Comparison of ENCODE assay signal across 19 cellular contexts in the genomic region with DNA sequence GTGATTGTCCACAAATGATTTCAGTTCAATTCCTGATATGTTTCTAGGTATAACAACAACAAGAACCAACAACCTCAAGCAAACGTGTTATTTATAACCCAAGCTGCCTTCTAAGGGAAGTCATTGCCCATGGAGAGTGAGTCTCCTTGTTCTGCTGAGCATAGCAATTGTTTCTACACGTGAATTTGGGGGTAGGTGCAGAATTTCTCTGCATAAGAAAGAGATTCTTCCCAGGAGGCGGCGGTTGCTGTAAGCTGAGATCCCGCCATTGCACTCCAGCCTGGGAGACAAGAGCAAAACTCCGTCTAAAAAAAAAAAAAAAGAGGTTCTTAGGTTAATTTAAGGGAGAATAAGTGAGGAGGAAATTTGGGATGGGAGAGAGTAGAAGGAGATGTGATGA.
A peak's percentile ranks its signal among the peaks of the same experiment; 100 is the strongest.
DNase-seq lines count a peak whose midpoint lies in the region; FAIRE-seq and TF ChIP-seq lines count a peak whose summit lies in the region.
"Had no signal": no experiment of that assay in that cellular context is flagged by ENCODE, and none has a peak within 500 bp of the region (broad histone marks: within the 10 kb centered on the region; RNA-seq: fewer than 3 reads in every experiment).

No MANE protein-coding gene starts in this region.

- 6% methylated on average over 6 of the region's 6 CpGs; no CpG with 5 or more reads in 1 of the 2 experiments for WGBS in H1 (ENCODE audit: extremely low coverage in 1 of 2, insufficient coverage in 1 of 2, insufficient read length in 1 of 2, insufficient replicate concordance in 2 of 2, low coverage in 1 of 2, low lambda C conversion rate in 2 of 2, missing lambda C conversion rate in 1 of 2), 2 experiments
- 55% methylated on average over 6 of the region's 6 CpGs for WGBS in hepatocyte (ENCODE audit: low lambda C conversion rate, missing lambda C conversion rate)

- H2AK5ac ChIP-seq in H1 (ENCODE audit: low read depth, low read length) = no peak overlapping the region

- H3K14ac ChIP-seq in H1 (ENCODE audit: insufficient read length) = no peak overlapping the region

- TF ChIP-seq POLR2A in H1 (IDR thresholded peaks at IDR 0.05; ENCODE audit: control extremely low read depth in 1 of 2, low read depth in 2 of 2, low read length in 2 of 2) = no peak

- no peak overlapping the region for H2BK15ac ChIP-seq in H1 (ENCODE audit: low read length)

- H3K4ac ChIP-seq in H1 (replicated peaks; ENCODE audit: insufficient read length, low read depth, low read length) = no peak overlapping the region

- H3K79me2 ChIP-seq in H1 (ENCODE audit: control insufficient read depth in 1 of 2, insufficient read depth in 2 of 2, low read length in 2 of 2) (no peaks in the 10 kb centered on the region), hepatocyte (no peaks in the 10 kb centered on the region)

- H4K8ac ChIP-seq in H1 (ENCODE audit: extremely low read depth, insufficient read depth, low read length) = no peak overlapping the region

- 0 out of 2 replicates have a peak overlapping the region, but pooled peaks have one; percentile 22 for H3K18ac ChIP-seq in H1 (ENCODE audit: extremely low read depth, low read length)

- H3K4me1 ChIP-seq in HUES48 (ENCODE audit: control insufficient read depth, insufficient read depth, low read length) (peaks cover 30% of the 10 kb centered on the region), H1 (replicated peaks in 1 of 4; ENCODE audit: control insufficient read depth in 3 of 4, insufficient read depth in 4 of 4, low read length in 3 of 4) (peaks cover 0 to 9% (median 3%) of the 10 kb centered on the region in 4 experiments; a peak in 2 of 7 replicates), hepatocyte (ENCODE audit: insufficient read depth) (no peaks in the 10 kb centered on the region)
- H3K4me1 ChIP-seq: BLaER1, Caco-2 had no signal

- FAIRE-seq in H1 (lab: Jason Lieb, UNC) = no peak
- FAIRE-seq: GM12878, GM18507 had no signal

- H3K36me3 ChIP-seq in HUES48 (ENCODE audit: control insufficient read depth, insufficient read depth, low read length) (no peaks in the 10 kb centered on the region), H1 (ENCODE audit: control insufficient read depth in 2 of 4, insufficient read depth in 4 of 4, low read length in 3 of 4) (no peaks in the 10 kb centered on the region), hepatocyte (replicated peaks; ENCODE audit: insufficient read depth, low read depth) (no peaks in the 10 kb centered on the region)
- H3K36me3 ChIP-seq: BLaER1 had no signal

- H3K4me1 Mint-ChIP-seq in Calu3 (ENCODE audit: low read depth, unreplicated experiment) = peaks cover 3% of the 10 kb centered on the region
- H3K4me1 Mint-ChIP-seq: CD8-positive, alpha-beta memory T cell had no signal

- H4K5ac ChIP-seq in H1 (ENCODE audit: insufficient read length, low read depth, low read length) = no peak overlapping the region

- H3K9me2 ChIP-seq in hepatocyte (replicated peaks; ENCODE audit: insufficient read depth) = no peaks in the 10 kb centered on the region

- H3K4me3 ChIP-seq in HUES48 (ENCODE audit: low read depth, low read length) (peak overlapping the region; percentile 26; the same call in 1 of the 2 replicates), H1 (ENCODE audit: extremely low read depth in 1 of 4, insufficient read depth in 2 of 4, low read depth in 3 of 4, low read length in 4 of 4) (peak overlapping the region in 1 of 4 experiments; percentile 11; a peak in 1 of 8 replicates), hepatocyte (no peak overlapping the region)
- H3K4me3 ChIP-seq: BLaER1, GM12878, GM23248 had no signal

- H3K27ac ChIP-seq in HUES48 (ENCODE audit: low read depth, low read length) (peak overlapping the region; percentile 44), H1 (ENCODE audit: low read depth, low read length) (no peak overlapping the region), hepatocyte (no peak overlapping the region)
- H3K27ac ChIP-seq: BLaER1, GM23248 had no signal

- no peak overlapping the region for H3K4me3 Mint-ChIP-seq in Calu3 (ENCODE audit: low read depth, unreplicated experiment)
- H3K4me3 Mint-ChIP-seq: CD8-positive, alpha-beta memory T cell; HFFc6; IgD-negative memory B cell had no signal

- no TSS peak for BruUV-seq in Calu3 (replicated peaks; lab: Mats Ljungman, UMichigan)

- no peak overlapping the region for H3K27ac Mint-ChIP-seq in Calu3 (ENCODE audit: unreplicated experiment)
- H3K27ac Mint-ChIP-seq: CD8-positive, alpha-beta memory T cell; HFFc6; IgD-negative memory B cell had no signal

- H3K4me2 ChIP-seq in H1 (ENCODE audit: insufficient read depth in 1 of 2, low read depth in 2 of 2, low read length in 2 of 2) (peak overlapping the region; percentile 13 to 52; a peak in 2 of 4 replicates), hepatocyte (no peak overlapping the region)
- H3K4me2 ChIP-seq: BLaER1 had no signal

- intact Hi-C loops in Calu3 (cut with micrococcal nuclease; ENCODE audit: unreplicated experiment) = no loop called here

- no peaks in the 10 kb centered on the region for H3K27me3 ChIP-seq in HUES48 (ENCODE audit: control insufficient read depth, insufficient read depth, low read length)
- H3K27me3 ChIP-seq in H1 (replicated peaks in 1 of 4; ENCODE audit: control insufficient read depth in 3 of 4, extremely low read depth in 1 of 4, insufficient read depth in 3 of 4, low read length in 3 of 4) = no peaks in the 10 kb centered on the region
- no peaks in the 10 kb centered on the region for H3K27me3 ChIP-seq in hepatocyte
- H3K27me3 ChIP-seq: BLaER1 had no signal

- H3K56ac ChIP-seq in H1 (replicated peaks; ENCODE audit: insufficient read length, low read depth, low read length) = no peak overlapping the region

- no peak overlapping the region for H2BK5ac ChIP-seq in H1 (ENCODE audit: low read depth, low read length)

- TF ChIP-seq RAD21 in H1 (IDR thresholded peaks at IDR 0.05 in 1 of 2, conservative IDR thresholded peaks at IDR 0.05 in 1 of 2; ENCODE audit: low read depth in 2 of 2, low read length in 2 of 2) = no peak

- CTCF ChIA-PET in H1 (lab: Charles Lee; ENCODE audit: partially characterized antibody) = interaction anchor here (1.7 kb wide), 1 partner anchor 16 kb away, joined by 6 read pairs; no protein-coding TSS in a partner anchor
- CTCF ChIA-PET in Calu3 (lab: Charles Lee) = no interaction called here

- no peaks in the 10 kb centered on the region for H3K79me1 ChIP-seq in H1 (ENCODE audit: low read depth, low read length)

- H3K36me3 Mint-ChIP-seq in Calu3 (ENCODE audit: insufficient read depth, unreplicated experiment) = no peaks in the 10 kb centered on the region
- H3K36me3 Mint-ChIP-seq: IgD-negative memory B cell had no signal

- H3K9me3 ChIP-seq in HUES48 (ENCODE audit: control insufficient read depth, insufficient read depth, low read length) (no peaks in the 10 kb centered on the region), H1 (ENCODE audit: insufficient read depth in 2 of 2, low read depth in 1 of 2, low read length in 1 of 2) (no peaks in the 10 kb centered on the region), hepatocyte (ENCODE audit: low read depth) (no peaks in the 10 kb centered on the region)
- H3K9me3 ChIP-seq: BLaER1, Caco-2 had no signal

- H3K27me3 Mint-ChIP-seq in Calu3 (ENCODE audit: unreplicated experiment) = peaks cover 6% of the 10 kb centered on the region

- H3K23ac ChIP-seq in H1 (ENCODE audit: insufficient read length) = no peak overlapping the region

- H2AFZ ChIP-seq in H1 (ENCODE audit: low read length) = no peak overlapping the region
- H2AFZ ChIP-seq in hepatocyte = no peak overlapping the region
- H2AFZ ChIP-seq: GM23248 had no signal

- H2BK120ac ChIP-seq in H1 (replicated peaks; ENCODE audit: low read depth, low read length) = no peak overlapping the region

- peaks cover 2% of the 10 kb centered on the region for H3K9me3 Mint-ChIP-seq in Calu3 (ENCODE audit: low read depth, unreplicated experiment)
- H3K9me3 Mint-ChIP-seq: HFFc6, IgD-negative memory B cell had no signal

- TF ChIP-seq EP300 in H1 (IDR thresholded peaks at IDR 0.05; ENCODE audit: borderline replicate concordance in 1 of 2, low read depth in 2 of 2, low read length in 2 of 2) = no peak

- TF ChIP-seq CTCF in H1 (IDR thresholded peaks at IDR 0.05; ENCODE audit: control extremely low read depth in 1 of 3, insufficient read depth in 1 of 3, low read depth in 1 of 3, low read length in 3 of 3) = no peak
- no peak for TF ChIP-seq CTCF in Calu3 (IDR thresholded peaks at IDR 0.05; ENCODE audit: unreplicated experiment)
- no peak for TF ChIP-seq CTCF in hepatocyte (IDR thresholded peaks at IDR 0.05; ENCODE audit: poor library complexity)

- H2BK12ac ChIP-seq in H1 (ENCODE audit: low read depth, low read length) = no peak overlapping the region

- no peaks in the 10 kb centered on the region for H3K23me2 ChIP-seq in H1 (ENCODE audit: low read depth, low read length)

- no peak overlapping the region for H4K91ac ChIP-seq in H1 (replicated peaks; ENCODE audit: insufficient read length, low read length)

- H3K9ac ChIP-seq in HUES48 (ENCODE audit: low read depth, low read length) (no peak overlapping the region), H1 (replicated peaks in 1 of 4; ENCODE audit: extremely low read depth in 1 of 4, low read depth in 3 of 4, low read length in 3 of 4) (no peak overlapping the region)
- H3K9ac ChIP-seq: BLaER1, GM23248 had no signal

- no peak overlapping the region for H2BK20ac ChIP-seq in H1 (ENCODE audit: low read length)

- H4K20me1 ChIP-seq in H1 (replicated peaks in 1 of 2; ENCODE audit: control insufficient read depth in 1 of 2, insufficient read depth in 2 of 2, low read length in 2 of 2) = no peaks in the 10 kb centered on the region
- no peaks in the 10 kb centered on the region for H4K20me1 ChIP-seq in hepatocyte (ENCODE audit: insufficient read depth, poor library complexity, severe bottlenecking)
- H4K20me1 ChIP-seq: BLaER1 had no signal

- POLR2A ChIA-PET in H1 (lab: Charles Lee; ENCODE audit: partially characterized antibody) = interaction anchor here (0.6 kb wide), 1 partner anchor 533 kb away, joined by 3 read pairs; no protein-coding TSS in a partner anchor

- DNase-seq in ELF-1 (ENCODE audit: low read depth, low spot score) (peak; percentile 54), H1 (ENCODE audit: low read depth in 1 of 2, low spot score in 2 of 2) (peak in 1 of 2 experiments; percentile 9), iPS-NIHi7 (ENCODE audit: extremely low spot score) (peak; percentile 46), GM19240 (ENCODE audit: insufficient read length, low spot score) (no peak), Calu3 (no peak), hepatocyte (ENCODE audit: low spot score) (no peak)
- DNase-seq: 8988T; AML-193; Caco-2; CD8-positive, alpha-beta memory T cell; DMS53; GM23248; HCEC 1CT; HFFc6 had no signal

TF ChIP-seq in H1, 55 proteins besides CTCF, POLR2A, EP300 and RAD21 (continues in another document):
- TF ChIP-seq SUZ12 (IDR thresholded peaks at IDR 0.05; ENCODE audit: low read length) (no peak), HDAC2 (IDR thresholded peaks at IDR 0.05; ENCODE audit: borderline replicate concordance in 1 of 2, low read depth in 2 of 2, low read length in 2 of 2) (peak in 1 of 2 experiments; percentile 28; a peak in 1 of 4 replicates), MAFK (IDR thresholded peaks at IDR 0.05; ENCODE audit: low read depth, low read length) (peak; percentile 71; the same call in 1 of the 2 replicates), POU5F1 (IDR thresholded peaks at IDR 0.05; ENCODE audit: low read depth, low read length) (peak; percentile 63; the same call in 1 of the 2 replicates), ASH2L (IDR thresholded peaks at IDR 0.05; ENCODE audit: low read length) (peak; percentile 29), BACH1 (IDR thresholded peaks at IDR 0.05; ENCODE audit: low read length) (no peak)

Comparison
In these comparisons a context has a peak if more than half of its experiments do, and no peak if none do; other contexts are left out.
1. DNase-seq: peak in ELF-1 (single experiment) and iPS-NIHi7 (single experiment); none in GM19240 (single experiment), Calu3 (single experiment) and hepatocyte (single experiment).